12 cellular contexts compared by ENCODE assay signal in genomic region chr10:115141254-115141653, GRCh38. TPM values are rescaled to one million over a fixed set of nuclear protein-coding genes. Genes with fewer than 3 reads are reported as not detected.
DNase-seq lines count a peak whose midpoint lies in the region; ATAC-seq, FAIRE-seq and TF ChIP-seq lines count a peak whose summit lies in the region.
"Had no signal": no experiment of that assay in that cellular context is flagged by ENCODE, and none has a peak within 500 bp of the region (broad histone marks: within the 10 kb centered on the region; RNA-seq: fewer than 3 reads in every experiment).

No MANE protein-coding gene starts in this region.

- H3K4me1 ChIP-seq in tibial artery: no peaks in the 10 kb centered on the region

- H3K4me3 ChIP-seq in tibial artery: no peak overlapping the region

- intact Hi-C loops in tibial artery (cut with DNase I; ENCODE audit: low total_unique reads): no loop called here

- H3K36me3 ChIP-seq in tibial artery: no peaks in the 10 kb centered on the region
- H3K36me3 ChIP-seq: neutrophil had no signal

- ATAC-seq in GM18519 (IDR thresholded peaks at IDR 0.05; ENCODE audit: low FRiP score, unreplicated experiment): no peak
- ATAC-seq in HG02678 (IDR thresholded peaks at IDR 0.05; ENCODE audit: unreplicated experiment): no peak

- TF ChIP-seq CTCF in tibial artery (IDR thresholded peaks at IDR 0.05): no peak

- DNase-seq in COLO829 (ENCODE audit: low spot score): peak; percentile 10
- peak; percentile 19 for DNase-seq in LHCN-M2 (ENCODE audit: low read depth)
- DNase-seq in midbrain (lab: John Stamatoyannopoulos, UW): peak; percentile 15
- DNase-seq in tibial artery: no peak
- no peak for DNase-seq in NCI-H1048 (lab: John Stamatoyannopoulos, UW)
- DNase-seq: activated CD4-positive, alpha-beta T cell treated with anti-CD3 and anti-CD28 coated beads for 1 hour; NCI-H2171; stimulated activated naive CD4-positive, alpha-beta T cell treated with Interleukin-2 at 50 U/mL for 16 hours had no signal

- no peak overlapping the region for H3K27ac ChIP-seq in tibial artery
- H3K27ac ChIP-seq: neutrophil had no signal

- H3K27me3 ChIP-seq in tibial artery: no peaks in the 10 kb centered on the region
- H3K27me3 ChIP-seq: neutrophil had no signal

- peak; percentile 38 for FAIRE-seq in colon (lab: Jason Lieb, UNC)

- no peaks in the 10 kb centered on the region for H3K9me3 ChIP-seq in tibial artery
- H3K9me3 ChIP-seq: neutrophil had no signal

RNA-seq across cellular contexts. Expression of gene ATRNL1, which starts 48.1 kb away (rescaled TPM):
- 13.0 and 13.1 TPM in 2 replicates for total RNA-seq in LHCN-M2 (2014; rRNA removed)
- polyA plus RNA-seq in LHCN-M2 (2012): 5.7 TPM

Comparison
In these comparisons a context has a peak if more than half of its experiments do, and no peak if none do; other contexts are left out.
1. DNase-seq: peak in COLO829 (single experiment), LHCN-M2 (single experiment) and midbrain (single experiment); none in tibial artery (0 of 2) and NCI-H1048 (single experiment).